ENCODE assay signal across 10 cellular contexts in genomic region chr17:41492771-41493170, GRCh38. TPM values are rescaled to one million over a fixed set of nuclear protein-coding genes. Genes with fewer than 3 reads are reported as not detected.
DNase-seq lines count a peak whose midpoint lies in the region; TF ChIP-seq lines count a peak whose summit lies in the region.
"Had no signal": no experiment of that assay in that cellular context is flagged by ENCODE, and none has a peak within 500 bp of the region (broad histone marks: within the 10 kb centered on the region; RNA-seq: fewer than 3 reads in every experiment).

No MANE protein-coding gene starts in this region.

- H3K4me3 Mint-ChIP-seq in Caco-2 (ENCODE audit: unreplicated experiment), result no peak overlapping the region
- H3K4me3 Mint-ChIP-seq: activated CD4-positive, alpha-beta T cell treated with anti-CD3 and anti-CD28 coated beads, Interleukin-2, amount 10 ng/mL, durations not matched to agents 7 days and 5 days; activated naive CD8-positive, alpha-beta T cell treated with anti-CD3 and anti-CD28 coated beads, Interleukin-2, amount 50 U/mL, for 24 hours had no signal

- H3K4me3 ChIP-seq in MG63 (no peak overlapping the region), Caco-2 (ENCODE audit: low read depth, low read length) (no peak overlapping the region)

- TF ChIP-seq CTCF in Caco-2 (IDR thresholded peaks at IDR 0.05; ENCODE audit: insufficient read depth in 1 of 2, low read depth in 1 of 2, low read length in 1 of 2, severe bottlenecking in 1 of 2, unreplicated experiment in 1 of 2), result no peak

- H3K9me3 ChIP-seq in MG63, result no peaks in the 10 kb centered on the region
- H3K9me3 ChIP-seq in Caco-2, result no peaks in the 10 kb centered on the region

- H3K9me3 Mint-ChIP-seq in Caco-2 (ENCODE audit: unreplicated experiment), result no peaks in the 10 kb centered on the region
- H3K9me3 Mint-ChIP-seq: activated CD4-positive, alpha-beta T cell treated with anti-CD3 and anti-CD28 coated beads, Interleukin-2, amount 10 ng/mL, durations not matched to agents 7 days and 5 days; activated naive CD8-positive, alpha-beta T cell treated with anti-CD3 and anti-CD28 coated beads, Interleukin-2, amount 50 U/mL, for 24 hours had no signal

- no peaks in the 10 kb centered on the region for H3K36me3 Mint-ChIP-seq in Caco-2 (ENCODE audit: insufficient read depth, unreplicated experiment)

- no TSS peak for BruUV-seq in Caco-2 (replicated peaks; lab: Mats Ljungman, UMichigan)

- no peak overlapping the region for H3K27ac Mint-ChIP-seq in Caco-2 (ENCODE audit: unreplicated experiment)
- H3K27ac Mint-ChIP-seq: activated CD4-positive, alpha-beta T cell treated with anti-CD3 and anti-CD28 coated beads, Interleukin-2, amount 10 ng/mL, durations not matched to agents 7 days and 5 days; activated naive CD8-positive, alpha-beta T cell treated with anti-CD3 and anti-CD28 coated beads, Interleukin-2, amount 50 U/mL, for 24 hours had no signal

- CTCF ChIA-PET in Caco-2 (lab: Charles Lee), result no interaction called here

- H3K4me1 Mint-ChIP-seq in Caco-2 (ENCODE audit: low read depth, unreplicated experiment), result no peaks in the 10 kb centered on the region

- no peaks in the 10 kb centered on the region for H3K27me3 Mint-ChIP-seq in Caco-2 (ENCODE audit: insufficient read depth, unreplicated experiment)
- H3K27me3 Mint-ChIP-seq: activated CD4-positive, alpha-beta T cell treated with anti-CD3 and anti-CD28 coated beads, Interleukin-2, amount 10 ng/mL, durations not matched to agents 7 days and 5 days; activated naive CD8-positive, alpha-beta T cell treated with anti-CD3 and anti-CD28 coated beads, Interleukin-2, amount 50 U/mL, for 24 hours had no signal

- H3K27me3 ChIP-seq in MG63, result no peaks in the 10 kb centered on the region
- H3K27me3 ChIP-seq in Caco-2 (replicated peaks; ENCODE audit: control insufficient read depth, insufficient read depth, low read length), result no peaks in the 10 kb centered on the region

- DNase-seq in DMS153 treated with DMSO at 0.1 percent for 48 hours (lab: John Stamatoyannopoulos, UW; ENCODE audit: unreplicated experiment), result peak; percentile 80
- DNase-seq in MG63, result peak; percentile 41
- DNase-seq in amniotic epithelial cell (ENCODE audit: low read depth), result peak; percentile 33
- peak; percentile 21 for DNase-seq in medulla oblongata (ENCODE audit: extremely low spot score)
- no peak for DNase-seq in epidermal melanocyte (ENCODE audit: insufficient read length, low spot score)
- no peak for DNase-seq in NCI-H1930 (lab: John Stamatoyannopoulos, UW)
- no peak for DNase-seq in occipital lobe (lab: John Stamatoyannopoulos, UW)
- no peak for DNase-seq in Caco-2
- DNase-seq: activated CD4-positive, alpha-beta T cell treated with anti-CD3 and anti-CD28 coated beads, Interleukin-2, amount 10 ng/mL, durations not matched to agents 7 days and 5 days; activated naive CD8-positive, alpha-beta T cell treated with anti-CD3 and anti-CD28 coated beads, Interleukin-2, amount 50 U/mL, for 24 hours had no signal

- no peaks in the 10 kb centered on the region for H3K36me3 ChIP-seq in MG63
- H3K36me3 ChIP-seq in Caco-2 (ENCODE audit: control insufficient read depth, insufficient read depth, low read length), result no peaks in the 10 kb centered on the region

- POLR2A ChIA-PET in Caco-2 (lab: Charles Lee), result no interaction called here

- H3K4me1 ChIP-seq in Caco-2, result no peaks in the 10 kb centered on the region; the same call in 1 of the 2 replicates

- intact Hi-C loops in Caco-2 (cut with micrococcal nuclease; ENCODE audit: unreplicated experiment), result loop anchor here (10.0 kb wide), 1 partner anchor 168 kb away; no protein-coding TSS in a partner anchor

RNA-seq across cellular contexts. Expression of gene KRT36, which starts 3.1 kb away (rescaled TPM):
- total RNA-seq in MG63 (2014; rRNA removed; shearing (Covaris generic); ENCODE audit: low replicate concordance), result 0.20 TPM in 1 of 2 replicates, not detected in the other
- not detected for total RNA-seq in occipital lobe
- not detected in 2 replicates for total RNA-seq in Caco-2 (2022)
- total RNA-seq: activated CD4-positive, alpha-beta T cell treated with anti-CD3 and anti-CD28 coated beads, Interleukin-2, amount 10 ng/mL, durations not matched to agents 7 days and 5 days had no signal

RNA-seq across cellular contexts. Expression of gene KRT35, which starts 11.8 kb away (rescaled TPM):
- 0.33 TPM in 1 of 2 replicates, not detected in the other for total RNA-seq in MG63 (2014; rRNA removed; shearing (Covaris generic); ENCODE audit: low replicate concordance)
- not detected for total RNA-seq in occipital lobe
- total RNA-seq in Caco-2 (2022), result not detected in 2 replicates
- total RNA-seq: activated CD4-positive, alpha-beta T cell treated with anti-CD3 and anti-CD28 coated beads, Interleukin-2, amount 10 ng/mL, durations not matched to agents 7 days and 5 days had no signal

RNA-seq across cellular contexts. Expression of gene KRT13, which starts 12.6 kb away (rescaled TPM):
- total RNA-seq in MG63 (2014; rRNA removed; shearing (Covaris generic); ENCODE audit: low replicate concordance), result 3.8 and 4.0 TPM in 2 replicates
- 0.78 TPM for total RNA-seq in occipital lobe
- total RNA-seq in Caco-2 (2022), result 0.35 TPM in 1 of 2 replicates, not detected in the other
- total RNA-seq: activated CD4-positive, alpha-beta T cell treated with anti-CD3 and anti-CD28 coated beads, Interleukin-2, amount 10 ng/mL, durations not matched to agents 7 days and 5 days had no signal

RNA-seq across cellular contexts. Expression of gene KRT32, which starts 25.6 kb away (rescaled TPM):
- 0.72 TPM in 1 of 2 replicates, not detected in the other for total RNA-seq in MG63 (2014; rRNA removed; shearing (Covaris generic); ENCODE audit: low replicate concordance)
- total RNA-seq in occipital lobe, result not detected
- total RNA-seq in Caco-2 (2022), result not detected in 2 replicates
- total RNA-seq: activated CD4-positive, alpha-beta T cell treated with anti-CD3 and anti-CD28 coated beads, Interleukin-2, amount 10 ng/mL, durations not matched to agents 7 days and 5 days had no signal

RNA-seq across cellular contexts. Expression of gene KRT15, which starts 25.9 kb away (rescaled TPM):
- 38.4 and 82.2 TPM in 2 replicates for total RNA-seq in MG63 (2014; rRNA removed; shearing (Covaris generic); ENCODE audit: low replicate concordance)
- total RNA-seq in occipital lobe, result 0.16 TPM
- total RNA-seq in Caco-2 (2022), result 5.3 and 10.5 TPM in 2 replicates
- total RNA-seq: activated CD4-positive, alpha-beta T cell treated with anti-CD3 and anti-CD28 coated beads, Interleukin-2, amount 10 ng/mL, durations not matched to agents 7 days and 5 days had no signal

Comparison
In these comparisons a context has a peak if more than half of its experiments do, and no peak if none do; other contexts are left out.
1. DNase-seq: peak in DMS153 treated with DMSO at 0.1 percent for 48 hours (single experiment), MG63 (single experiment), amniotic epithelial cell (single experiment) and medulla oblongata (single experiment); none in epidermal melanocyte (single experiment), NCI-H1930 (0 of 2), occipital lobe (single experiment) and Caco-2 (0 of 2).